ENCODE assay signal across 17 cellular contexts in genomic region chr15:89155656-89156055, GRCh38.
DNase-seq lines count a peak whose midpoint lies in the region; ATAC-seq, FAIRE-seq and TF ChIP-seq lines count a peak whose summit lies in the region.
"Had no signal": no experiment of that assay in that cellular context is flagged by ENCODE, and none has a peak within 500 bp of the region (broad histone marks: within the 10 kb centered on the region; RNA-seq: fewer than 3 reads in every experiment).

No MANE protein-coding gene starts in this region.

- TF ChIP-seq POLR2A in adrenal gland (IDR thresholded peaks at IDR 0.05) (no peak), heart left ventricle (IDR thresholded peaks at IDR 0.05) (no peak)

- intact Hi-C loops in adrenal gland (cut with DNase I), result no loop called here
- intact Hi-C loops in heart left ventricle (cut with DNase I), result loop anchor here in 1 of 10 donors (10.0 kb wide), 1 partner anchor 51 kb away; no protein-coding TSS in a partner anchor

- H3K4me3 ChIP-seq in adrenal gland, result no peak overlapping the region
- no peak overlapping the region for H3K4me3 ChIP-seq in heart left ventricle
- no peak overlapping the region for H3K4me3 ChIP-seq in lung
- H3K4me3 ChIP-seq: GM23248, K562 had no signal

- TF ChIP-seq CTCF in adrenal gland (IDR thresholded peaks at IDR 0.05), result no peak
- TF ChIP-seq CTCF in heart left ventricle (IDR thresholded peaks at IDR 0.05), result no peak
- no peak for TF ChIP-seq CTCF in lung (IDR thresholded peaks at IDR 0.05; ENCODE audit: control extremely low read depth, extremely low read depth)

- peak overlapping the region in 3 of 5 donors; percentile 1 to 52 (median 28) for H3K27ac ChIP-seq in adrenal gland
- H3K27ac ChIP-seq in heart left ventricle, result peak overlapping the region; percentile 26 to 82 (median 64)
- H3K27ac ChIP-seq in lung (ENCODE audit: low read depth in 1 of 2, low read length in 1 of 2), result peak overlapping the region; percentile 2 to 71
- H3K27ac ChIP-seq: GM23248 had no signal

- no peak for FAIRE-seq in HTR-8/SVneo (lab: Jason Lieb, UNC)
- FAIRE-seq: K562 had no signal

- DNase-seq in adrenal gland (peak; percentile 73 to 89 (median 84)), heart left ventricle (peak in 3 of 5 donors; percentile 44 to 86 (median 79)), lung (ENCODE audit: low spot score) (no peak), HTR-8/SVneo (ENCODE audit: insufficient read length, low spot score) (no peak), DMS153 treated with DMSO at 0.1 percent for 48 hours (lab: John Stamatoyannopoulos, UW; ENCODE audit: unreplicated experiment) (no peak), NAMALWA (ENCODE audit: low spot score) (no peak)
- DNase-seq: C1 segment of cervical spinal cord, DMS79 treated with DMSO at 0.1 percent for 48 hours, GM23248, HCEC 1CT, NCI-H187, NCI-H226, NCI-H524 treated with DMSO at 0.1 percent for 48 hours, PC-3, RPMI8226 had no signal

- 50 to 62% (median 56%) methylated on average over 6 of the region's 6 CpGs for WGBS in adrenal gland, 4 donors
- whole genome bisulfite sequencing in heart left ventricle, 4 donors, result 57 to 68% (median 65%) methylated on average over 6 of the region's 6 CpGs
- 86 to 93% methylated on average over 6 of the region's 6 CpGs for WGBS in lung, 2 donors

- H3K36me3 ChIP-seq in adrenal gland (replicated peaks in 1 of 2), result peaks cover 0 to 36% of the 10 kb centered on the region in 2 donors
- H3K36me3 ChIP-seq in heart left ventricle, result peaks cover 0 to 99% (median 73%) of the 10 kb centered on the region in 9 donors
- H3K36me3 ChIP-seq in lung (ENCODE audit: control insufficient read depth in 2 of 2, insufficient read depth in 2 of 2, low read length in 2 of 2), result peaks cover 24 to 25% of the 10 kb centered on the region in 2 donors

- ATAC-seq in heart left ventricle (peak; percentile 83 to 92 (median 88)), lung (ENCODE audit: insufficient read depth, low FRiP score) (no peak), GM21619 (IDR thresholded peaks at IDR 0.05; ENCODE audit: unreplicated experiment) (no peak)
- ATAC-seq: K562, PC-3 had no signal

- H3K27me3 ChIP-seq in adrenal gland, result no peaks in the 10 kb centered on the region
- no peaks in the 10 kb centered on the region for H3K27me3 ChIP-seq in heart left ventricle
- H3K27me3 ChIP-seq in lung (ENCODE audit: control insufficient read depth, insufficient read depth), result no peaks in the 10 kb centered on the region

- no peaks in the 10 kb centered on the region for H3K4me1 ChIP-seq in adrenal gland (replicated peaks in 1 of 2)
- H3K4me1 ChIP-seq in heart left ventricle, result peaks cover 0 to 33% (median 15%) of the 10 kb centered on the region in 12 donors
- peaks cover 0 to 4% of the 10 kb centered on the region in 2 donors for H3K4me1 ChIP-seq in lung (ENCODE audit: control insufficient read depth in 2 of 2, insufficient read depth in 2 of 2, low read length in 2 of 2)

- H3K9me3 ChIP-seq in adrenal gland (replicated peaks in 1 of 3) (no peaks in the 10 kb centered on the region), heart left ventricle (no peaks in the 10 kb centered on the region), lung (ENCODE audit: control insufficient read depth in 2 of 2, insufficient read depth in 1 of 2, low read length in 1 of 2) (peaks cover 0 to 3% of the 10 kb centered on the region in 2 donors)

Comparison
In these comparisons a context has a peak if more than half of its experiments do, and no peak if none do; other contexts are left out.
1. DNase-seq: peak in adrenal gland (7 of 7) and heart left ventricle (3 of 5); none in lung (single experiment), HTR-8/SVneo (single experiment), DMS153 treated with DMSO at 0.1 percent for 48 hours (single experiment) and NAMALWA (single experiment).
2. ATAC-seq: peak in heart left ventricle (4 of 4); none in lung (single experiment) and GM21619 (single experiment).
3. Peak in every context shown above with its lines, with median percentiles within 50 percentile points of each other: H3K27ac ChIP-seq.